1 cellular context compared by ENCODE assay signal in genomic region chr2:148306027-148306426, GRCh38.
TF ChIP-seq lines count a peak whose summit lies in the region.

No MANE protein-coding gene starts in this region.

TF ChIP-seq in GM23338, 12 proteins besides CTCF, POLR2A, EP300 and RAD21 (continued from another document):
- TF ChIP-seq ZNF462 (CRISPR knock-in tag; IDR thresholded peaks at IDR 0.05), result no peak
